Comparison of ENCODE assay signal across 12 cellular contexts in the genomic region with DNA sequence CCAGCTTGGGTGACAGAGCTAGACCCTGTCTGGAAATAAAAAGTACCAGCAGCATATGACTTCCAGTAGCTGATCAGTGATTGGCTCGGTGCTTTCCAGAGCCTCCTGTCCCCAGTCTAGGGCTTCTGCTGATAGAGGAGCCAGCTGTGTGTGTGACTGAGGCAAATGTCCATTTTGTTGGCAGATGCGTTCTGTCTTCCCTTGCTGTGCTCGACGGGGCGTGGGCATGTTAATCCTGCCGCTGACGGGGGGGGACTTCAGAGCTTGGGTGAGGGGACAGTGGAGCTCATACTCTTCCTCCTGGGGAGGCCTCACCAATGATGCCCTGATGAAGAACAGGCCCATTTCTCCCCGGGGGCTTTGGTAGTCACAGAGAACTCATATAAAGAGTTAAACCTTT. TPM values are rescaled to one million over a fixed set of nuclear protein-coding genes. Genes with fewer than 3 reads are reported as not detected.
A peak's percentile ranks its signal among the peaks of the same experiment; 100 is the strongest.
DNase-seq lines count a peak whose midpoint lies in the region; ATAC-seq and TF ChIP-seq lines count a peak whose summit lies in the region.
"Had no signal": no experiment of that assay in that cellular context is flagged by ENCODE, and none has a peak within 500 bp of the region (broad histone marks: within the 10 kb centered on the region; RNA-seq: fewer than 3 reads in every experiment).

No MANE protein-coding gene starts in this region.

- TF ChIP-seq CTCF in glutamatergic neuron (IDR thresholded peaks at IDR 0.05; ENCODE audit: partially characterized antibody, unreplicated experiment) (no peak), psoas muscle (IDR thresholded peaks at IDR 0.05) (no peak)

- peaks cover 11% of the 10 kb centered on the region for H3K4me1 Mint-ChIP-seq in glutamatergic neuron (ENCODE audit: low read depth, unreplicated experiment)

- no peak overlapping the region for H3K4me3 Mint-ChIP-seq in glutamatergic neuron (ENCODE audit: unreplicated experiment)

- no peaks in the 10 kb centered on the region for H3K27me3 ChIP-seq in psoas muscle (ENCODE audit: insufficient read depth in 3 of 3, low read length in 2 of 3)

- peaks cover 10% of the 10 kb centered on the region for H3K4me1 ChIP-seq in psoas muscle
- H3K4me1 ChIP-seq: A549 had no signal

- peaks cover under 1% of the 10 kb centered on the region for H3K36me3 Mint-ChIP-seq in glutamatergic neuron (ENCODE audit: unreplicated experiment)

- peak overlapping the region; percentile 43 for H3K27ac Mint-ChIP-seq in glutamatergic neuron (ENCODE audit: unreplicated experiment)

- intact Hi-C loops in psoas muscle (cut with DNase I), result no loop called here

- WGBS in psoas muscle, 3 donors, result 83 to 88% (median 84%) methylated on average over 8 of the region's 8 CpGs

- H3K27me3 Mint-ChIP-seq in glutamatergic neuron (ENCODE audit: unreplicated experiment), result peaks cover 2% of the 10 kb centered on the region

- no peak overlapping the region for H3K4me3 ChIP-seq in psoas muscle
- H3K4me3 ChIP-seq: A549, GM23248 had no signal

- DNase-seq in D341Med (ENCODE audit: low spot score) (peak; percentile 56), NCI-H82 treated with DMSO at 0.1 percent for 48 hours (lab: John Stamatoyannopoulos, UW; ENCODE audit: unreplicated experiment) (peak; percentile 75), glutamatergic neuron (no peak), SHP77 (lab: John Stamatoyannopoulos, UW) (no peak), NCI-H146 treated with DMSO at 0.1 percent for 48 hours (lab: John Stamatoyannopoulos, UW; ENCODE audit: unreplicated experiment) (no peak), psoas muscle (no peak)
- DNase-seq: DMS 273 treated with DMSO at 0.1 percent for 48 hours, GM23248 had no signal

- no peaks in the 10 kb centered on the region for H3K9me3 Mint-ChIP-seq in glutamatergic neuron (ENCODE audit: unreplicated experiment)

- ATAC-seq in GM21529 (IDR thresholded peaks at IDR 0.05; ENCODE audit: unreplicated experiment), result no peak
- no peak for ATAC-seq in psoas muscle
- ATAC-seq: A549, HCT116 had no signal

- H3K9me3 ChIP-seq in psoas muscle, result no peaks in the 10 kb centered on the region
- H3K9me3 ChIP-seq: A549 had no signal

- H3K36me3 ChIP-seq in psoas muscle (ENCODE audit: insufficient read depth in 1 of 2, low read depth in 1 of 2), result peaks cover 3 to 57% of the 10 kb centered on the region in 2 donors

- no peak overlapping the region for H3K27ac ChIP-seq in psoas muscle
- H3K27ac ChIP-seq: A549, GM23248 had no signal

RNA-seq across cellular contexts. Expression of a gene that starts 14.6 kb away (rescaled TPM):
- 23.4 TPM for total RNA-seq in glutamatergic neuron (ENCODE audit: unreplicated experiment)
- total RNA-seq in psoas muscle, result 10 to 100 TPM; 29.2 to 38.7 (median 35.2) TPM
- 10 to 100 TPM; 26.9 to 71.2 (median 29.7) TPM for polyA plus RNA-seq in psoas muscle

RNA-seq across cellular contexts. Expression of a gene that starts 14.8 kb away (rescaled TPM):
- total RNA-seq in glutamatergic neuron (ENCODE audit: unreplicated experiment), result 139 TPM
- 100 to 1,000 TPM; 409 to 577 (median 500) TPM for total RNA-seq in psoas muscle
- 100 to 1,000 TPM; 619 to 931 (median 653) TPM for polyA plus RNA-seq in psoas muscle

RNA-seq across cellular contexts. Expression of a gene that starts 26.1 kb away (rescaled TPM):
- total RNA-seq in glutamatergic neuron (ENCODE audit: unreplicated experiment), result 1.1 TPM
- 10 to 100 TPM in 1 of 4 donors, 1 to 10 TPM in 3; 5.6 to 10.7 (median 8.1) TPM for total RNA-seq in psoas muscle
- 1 to 10 TPM; 1.2 to 4.5 (median 3.8) TPM for polyA plus RNA-seq in psoas muscle
- total RNA-seq: Daoy had no signal

RNA-seq across cellular contexts. Expression of a gene that starts 48.2 kb away (rescaled TPM):
- 9.9 TPM for total RNA-seq in glutamatergic neuron (ENCODE audit: unreplicated experiment)
- 1 to 10 TPM; 2.7 to 7.0 (median 3.6) TPM for total RNA-seq in psoas muscle
- polyA plus RNA-seq in psoas muscle, result 1 to 10 TPM; 3.3 to 6.4 (median 4.9) TPM

RNA-seq across cellular contexts. Expression of a gene that starts 49.1 kb away (rescaled TPM):
- total RNA-seq in glutamatergic neuron (ENCODE audit: unreplicated experiment) (22.2 TPM), psoas muscle (10 to 100 TPM; 50.4 to 70.6 (median 59.2) TPM)
- 10 to 100 TPM; 64.1 to 80.6 (median 76.2) TPM for polyA plus RNA-seq in psoas muscle

Comparison
In these comparisons a context has a peak if more than half of its experiments do, and no peak if none do; other contexts are left out.
1. DNase-seq: peak in D341Med (single experiment) and NCI-H82 treated with DMSO at 0.1 percent for 48 hours (single experiment); none in glutamatergic neuron (single experiment), SHP77 (0 of 2), NCI-H146 treated with DMSO at 0.1 percent for 48 hours (single experiment) and psoas muscle (0 of 2).